Comparison of ENCODE assay signal across 15 cellular contexts in the genomic region with DNA sequence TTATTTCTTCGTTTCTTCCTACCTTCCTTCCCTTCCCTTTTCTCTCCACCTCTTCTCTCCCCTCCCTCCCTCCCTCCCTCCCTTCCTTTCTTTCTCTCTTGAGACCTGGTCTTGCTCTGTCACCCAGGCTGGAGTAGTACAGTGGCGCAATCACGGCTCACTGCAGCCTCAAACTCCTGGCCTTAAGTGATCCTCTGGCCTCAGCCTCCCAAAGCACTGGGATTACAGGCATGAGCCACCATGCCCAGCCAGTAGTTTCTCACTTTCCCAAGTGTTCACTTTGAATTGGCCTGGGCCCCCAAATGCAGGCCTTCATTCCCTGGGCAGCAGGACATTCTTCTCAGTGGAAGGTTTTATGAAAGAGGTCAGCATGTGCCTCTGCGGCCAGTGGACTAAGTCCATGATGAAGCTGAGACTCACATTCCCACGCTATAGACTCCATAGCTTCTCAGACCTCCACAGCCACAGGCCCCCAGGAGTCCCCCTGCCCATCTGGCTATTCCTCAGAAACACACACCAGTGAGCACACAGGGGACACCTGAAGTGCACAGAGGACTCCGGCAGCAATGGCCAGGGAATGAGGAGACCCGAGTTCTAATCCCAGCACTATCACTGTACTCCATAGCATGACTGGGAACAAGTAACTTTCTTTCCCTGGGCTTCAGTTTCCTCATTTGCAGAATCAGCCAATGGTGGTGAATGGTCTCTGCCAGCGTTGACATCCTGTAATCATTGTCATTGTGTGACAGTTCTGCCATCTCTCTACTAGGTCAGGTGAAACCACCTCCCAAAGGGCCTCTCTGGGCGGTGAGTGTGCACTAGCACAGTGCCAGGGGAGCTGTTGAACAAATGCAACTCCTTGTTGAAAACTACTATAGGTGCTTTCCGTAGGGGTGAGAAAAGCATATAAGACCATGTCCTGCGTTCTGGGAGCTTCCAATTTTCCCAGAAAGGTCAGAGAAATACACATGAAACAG.
DNase-seq lines count a peak whose midpoint lies in the region; ATAC-seq and TF ChIP-seq lines count a peak whose summit lies in the region.
"Had no signal": no experiment of that assay in that cellular context is flagged by ENCODE, and none has a peak within 500 bp of the region (broad histone marks: within the 10 kb centered on the region; RNA-seq: fewer than 3 reads in every experiment).

No MANE protein-coding gene starts in this region.

- no peak for TF ChIP-seq CTCF in cardiac muscle cell (IDR thresholded peaks at IDR 0.05; ENCODE audit: low read depth, low read length)
- TF ChIP-seq CTCF in heart right ventricle (IDR thresholded peaks at IDR 0.05) = no peak
- TF ChIP-seq CTCF in dorsolateral prefrontal cortex (IDR thresholded peaks at IDR 0.05 in 54 of 56, conservative IDR thresholded peaks at IDR 0.05 in 2 of 56; ENCODE audit: low read depth in 1 of 56, partially characterized antibody in 56 of 56) = no peak
- TF ChIP-seq CTCF in neural crest cell (conservative IDR thresholded peaks at IDR 0.05) = no peak
- TF ChIP-seq CTCF in upper lobe of right lung (IDR thresholded peaks at IDR 0.05) = no peak

- H3K27ac Mint-ChIP-seq in neural crest cell (ENCODE audit: unreplicated experiment) = peak overlapping the region; percentile 5

- H3K36me3 ChIP-seq in cardiac muscle cell (no peaks in the 10 kb centered on the region), heart right ventricle (no peaks in the 10 kb centered on the region), upper lobe of right lung (no peaks in the 10 kb centered on the region)

- H3K4me1 Mint-ChIP-seq in neural crest cell = peaks cover 22% of the 10 kb centered on the region

- H3K27ac ChIP-seq in cardiac muscle cell = peak overlapping the region; percentile 25
- H3K27ac ChIP-seq in heart right ventricle = peak overlapping the region in 4 of 10 donors; percentile 13 to 45 (median 25)
- H3K27ac ChIP-seq in dorsolateral prefrontal cortex = peak overlapping the region in 32 of 59 donors; percentile 2 to 75 (median 38)
- peak overlapping the region; percentile 72 for H3K27ac ChIP-seq in upper lobe of right lung

- H3K27me3 ChIP-seq in cardiac muscle cell (no peaks in the 10 kb centered on the region), heart right ventricle (no peaks in the 10 kb centered on the region), dorsolateral prefrontal cortex (no peaks in the 10 kb centered on the region), upper lobe of right lung (no peaks in the 10 kb centered on the region)

- H3K9me3 ChIP-seq in cardiac muscle cell (ENCODE audit: low read depth) = no peaks in the 10 kb centered on the region
- H3K9me3 ChIP-seq in heart right ventricle = no peaks in the 10 kb centered on the region
- no peaks in the 10 kb centered on the region for H3K9me3 ChIP-seq in upper lobe of right lung

- peaks cover 22% of the 10 kb centered on the region for H3K4me1 ChIP-seq in cardiac muscle cell (ENCODE audit: low read depth)
- H3K4me1 ChIP-seq in heart right ventricle = peaks cover 0 to 33% (median 17%) of the 10 kb centered on the region in 9 donors
- peaks cover 28% of the 10 kb centered on the region for H3K4me1 ChIP-seq in upper lobe of right lung

- H3K4me3 ChIP-seq in cardiac muscle cell (no peak overlapping the region), heart right ventricle (no peak overlapping the region), dorsolateral prefrontal cortex (no peak overlapping the region), upper lobe of right lung (no peak overlapping the region)
- H3K4me3 ChIP-seq: K562 had no signal

- H3K27me3 Mint-ChIP-seq in neural crest cell (ENCODE audit: low read depth) = no peaks in the 10 kb centered on the region

- H3K9me3 Mint-ChIP-seq in neural crest cell = no peaks in the 10 kb centered on the region

- intact Hi-C loops in heart right ventricle (cut with DNase I) (no loop called here), dorsolateral prefrontal cortex (cut with DNase I) (no loop called here), upper lobe of right lung (cut with DNase I) (no loop called here)

- ATAC-seq in heart right ventricle (no peak), upper lobe of right lung (no peak)
- ATAC-seq: K562 had no signal

- no peak overlapping the region for H3K4me3 Mint-ChIP-seq in neural crest cell

- 89 to 91% methylated on average over 11 of the region's 11 CpGs for WGBS in heart right ventricle, 2 donors

- DNase-seq in cardiac muscle cell (ENCODE audit: low read depth in 1 of 2, low spot score in 1 of 2) (no peak), heart right ventricle (no peak), dorsolateral prefrontal cortex (no peak), neural crest cell (ENCODE audit: low read depth, low spot score) (no peak), upper lobe of right lung (no peak), DMS 273 treated with DMSO at 0.1 percent for 48 hours (lab: John Stamatoyannopoulos, UW) (no peak), retina (no peak), NCI-H82 (lab: John Stamatoyannopoulos, UW) (no peak)
- DNase-seq: C1 segment of cervical spinal cord, EL, NCI-H1694, NCI-H446, NCI-H774, SIG-M5 had no signal

- no peaks in the 10 kb centered on the region for H3K36me3 Mint-ChIP-seq in neural crest cell (ENCODE audit: low read depth)
